In genomic region chr9:93531374-93531773, GRCh38 we compare ENCODE assay signal across 16 cellular contexts. TPM values are rescaled to one million over a fixed set of nuclear protein-coding genes. Genes with fewer than 3 reads are reported as not detected.
DNase-seq lines count a peak whose midpoint lies in the region; TF ChIP-seq lines count a peak whose summit lies in the region.
"Had no signal": no experiment of that assay in that cellular context is flagged by ENCODE, and none has a peak within 500 bp of the region (broad histone marks: within the 10 kb centered on the region; RNA-seq: fewer than 3 reads in every experiment).

No MANE protein-coding gene starts in this region.

- 51 to 57% methylated on average over 3 of the region's 3 CpGs for WGBS in thyroid gland, 2 donors

- H3K4me1 Mint-ChIP-seq in HFFc6 (ENCODE audit: low read depth) = no peaks in the 10 kb centered on the region

- TF ChIP-seq POLR2A in thyroid gland (IDR thresholded peaks at IDR 0.05) = no peak

- H3K27me3 ChIP-seq in thyroid gland = no peaks in the 10 kb centered on the region
- H3K27me3 ChIP-seq: heart left ventricle, sigmoid colon had no signal

- H3K27ac Mint-ChIP-seq in HFFc6 = no peak overlapping the region
- H3K27ac Mint-ChIP-seq: dendritic cell treated with granulocyte-macrophage colony-stimulating factor and Interleukin-4, amounts not matched to agents 40 ng/mL and 50 ng/mL, for 4 days; T-helper 1 cell treated with Interleukin-12 subunit alpha and Interleukin-12 subunit beta and Interleukin-4 antibody, amounts not matched to agents 30 μg/mL and 1 μg/mL, for 36 hours had no signal

- H3K9me3 ChIP-seq in thyroid gland = no peaks in the 10 kb centered on the region
- H3K9me3 ChIP-seq: heart left ventricle, sigmoid colon had no signal

- DNase-seq in HFFc6 = no peak
- peak; percentile 4 for DNase-seq in RPMI7951 (ENCODE audit: low read depth)
- DNase-seq in epithelial cell of esophagus (ENCODE audit: low read depth) = peak; percentile 17
- peak; percentile 15 to 23 for DNase-seq in thyroid gland
- DNase-seq in AG08396 (ENCODE audit: low spot score) = no peak
- no peak for DNase-seq in kidney tubule cell (ENCODE audit: low spot score)
- no peak for DNase-seq in putamen (ENCODE audit: low spot score)
- DNase-seq: activated effector memory CD4-positive, alpha-beta T cell treated with anti-CD3 and anti-CD28 coated beads, Interleukin-2, amount 50 U/mL, for 16 hours; amygdala; DMS79; heart left ventricle; NCI-H1092 treated with DMSO at 0.1 percent for 48 hours; sigmoid colon; stimulated activated CD4-positive, alpha-beta T cell treated with anti-CD3 and anti-CD28 coated beads, Interleukin-4, amount 100 ng/mL, for 24 hours had no signal

- no peaks in the 10 kb centered on the region; the same call in 1 of the 2 replicates for H3K27me3 Mint-ChIP-seq in HFFc6 (ENCODE audit: insufficient read depth)
- H3K27me3 Mint-ChIP-seq: dendritic cell treated with granulocyte-macrophage colony-stimulating factor and Interleukin-4, amounts not matched to agents 40 ng/mL and 50 ng/mL, for 4 days had no signal

- no peaks in the 10 kb centered on the region for H3K4me1 ChIP-seq in thyroid gland

- TF ChIP-seq CTCF in HFFc6 (IDR thresholded peaks at IDR 0.05) = 0 out of 2 replicates have a peak, but pooled peaks have one; percentile 19
- peak; percentile 24 for TF ChIP-seq CTCF in epithelial cell of esophagus (IDR thresholded peaks at IDR 0.05; ENCODE audit: insufficient read depth, low read depth, low read length, missing control alignments)
- peak in 2 of 6 experiments; percentile 19 to 21 for TF ChIP-seq CTCF in thyroid gland (IDR thresholded peaks at IDR 0.05)

- H3K27ac ChIP-seq in thyroid gland = no peak overlapping the region
- H3K27ac ChIP-seq: heart left ventricle had no signal

- peaks cover 37% of the 10 kb centered on the region for H3K36me3 Mint-ChIP-seq in HFFc6 (ENCODE audit: low read depth)

- intact Hi-C loops in thyroid gland (cut with DNase I) = no loop called here

- H3K4me3 ChIP-seq in epithelial cell of esophagus (ENCODE audit: low read length) = no peak overlapping the region
- H3K4me3 ChIP-seq in thyroid gland (replicated peaks in 1 of 3) = no peak overlapping the region
- H3K4me3 ChIP-seq: heart left ventricle, sigmoid colon had no signal

- no peaks in the 10 kb centered on the region for H3K9me3 Mint-ChIP-seq in HFFc6
- H3K9me3 Mint-ChIP-seq: dendritic cell treated with granulocyte-macrophage colony-stimulating factor and Interleukin-4, amounts not matched to agents 40 ng/mL and 50 ng/mL, for 4 days; T-helper 1 cell treated with Interleukin-12 subunit alpha and Interleukin-12 subunit beta and Interleukin-4 antibody, amounts not matched to agents 30 μg/mL and 1 μg/mL, for 36 hours had no signal

- H3K36me3 ChIP-seq in thyroid gland = peaks cover 18 to 39% of the 10 kb centered on the region in 2 donors

- H3K4me3 Mint-ChIP-seq in HFFc6 = no peak overlapping the region
- H3K4me3 Mint-ChIP-seq: dendritic cell treated with granulocyte-macrophage colony-stimulating factor and Interleukin-4, amounts not matched to agents 40 ng/mL and 50 ng/mL, for 4 days; T-helper 1 cell treated with Interleukin-12 subunit alpha and Interleukin-12 subunit beta and Interleukin-4 antibody, amounts not matched to agents 30 μg/mL and 1 μg/mL, for 36 hours had no signal

RNA-seq across cellular contexts. Expression of gene PHF2, which starts 45.0 kb away (rescaled TPM):
- 10 to 100 TPM; 15.4 to 17.5 (median 16.6) TPM for total RNA-seq in HFFc6 (2021; fragmentation: NEBNext Ultra II Directional; extraction: Animal tissue kit (Norgen Biotek cat#: 25700))
- 4.4 and 6.5 TPM in 2 replicates for total RNA-seq in RPMI7951 (2014; rRNA removed; shearing (Covaris generic))
- total RNA-seq in thyroid gland = 10 to 100 TPM; 32.8 to 50.1 (median 33.0) TPM

Comparison
In these comparisons a context has a peak if more than half of its experiments do, and no peak if none do; other contexts are left out.
1. DNase-seq: peak in RPMI7951 (single experiment), epithelial cell of esophagus (single experiment) and thyroid gland (2 of 2); none in HFFc6 (single experiment), AG08396 (single experiment), kidney tubule cell (single experiment) and putamen (single experiment).